Comparison of ENCODE assay signal across 21 cellular contexts in the genomic region with DNA sequence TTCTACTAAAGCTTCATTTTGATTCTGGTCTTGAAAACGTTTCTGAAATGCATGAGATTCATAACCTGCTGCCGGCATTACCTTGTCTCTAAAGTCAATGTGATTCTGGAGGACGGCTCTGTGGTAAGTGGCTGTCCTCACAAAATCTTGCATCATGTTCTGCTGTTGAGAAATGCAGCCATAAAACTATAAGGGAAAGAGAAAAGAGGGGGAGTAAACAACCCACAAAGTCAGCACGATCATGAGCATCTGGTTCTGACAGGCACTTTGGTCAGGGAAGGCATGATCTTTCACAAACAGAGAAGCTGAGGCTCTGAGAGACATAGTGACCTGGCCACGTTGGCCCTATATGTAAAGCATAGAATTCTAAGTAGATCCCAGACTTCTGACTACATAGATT.
"Had no signal": no experiment of that assay in that cellular context is flagged by ENCODE, and none has a peak within 500 bp of the region (broad histone marks: within the 10 kb centered on the region; RNA-seq: fewer than 3 reads in every experiment).

No MANE protein-coding gene starts in this region.

- DNase-seq: activated CD4-positive, alpha-beta T cell treated with anti-CD3 and anti-CD28 coated beads, Interleukin-2, amount 50 U/mL, for 4 hours; activated CD8-positive, alpha-beta memory T cell treated with anti-CD3 and anti-CD28 coated beads for 24 hours; activated CD8-positive, alpha-beta memory T cell treated with anti-CD3 and anti-CD28 coated beads, Interleukin-2, amount 50 U/mL, for 4 hours; activated naive CD4-positive, alpha-beta T cell; activated naive CD8-positive, alpha-beta T cell treated with anti-CD3 and anti-CD28 coated beads for 36 hours; activated T-cell treated with anti-CD3 and anti-CD28 coated beads, Interleukin-2, amount 50 U/mL, for 24 hours; effector memory CD4-positive, alpha-beta T cell; hippocampal formation; left ventricle myocardium superior; mammary epithelial cell; natural killer cell; spleen; stimulated activated CD4-positive, alpha-beta T cell treated with anti-CD3 and anti-CD28 coated beads, Interleukin-4, amount 100 ng/mL, for 24 hours; stimulated activated naive CD8-positive, alpha-beta T cell treated with anti-CD3 and anti-CD28 coated beads, Interleukin-15, Interleukin-2, amounts not matched to agents 100 U/mL and 50 U/mL, for 24 hours; T-helper 9 cell; thyroid gland; upper lobe of right lung had no signal

- H3K4me3 ChIP-seq: breast epithelium, prostate gland, spleen, thyroid gland, upper lobe of right lung had no signal

- ATAC-seq: activated T-helper 17 cell treated with anti-CD3 and anti-CD28 coated beads, Interleukin-2, amount 50 U/mL, for 72 hours; left ventricle myocardium superior; natural killer cell; stimulated activated naive CD8-positive, alpha-beta T cell treated with anti-CD3 and anti-CD28 coated beads, Interleukin-15, Interleukin-2, amounts not matched to agents 100 U/mL and 50 U/mL, for 24 hours; upper lobe of right lung; WTC11 had no signal
